In the genomic region with DNA sequence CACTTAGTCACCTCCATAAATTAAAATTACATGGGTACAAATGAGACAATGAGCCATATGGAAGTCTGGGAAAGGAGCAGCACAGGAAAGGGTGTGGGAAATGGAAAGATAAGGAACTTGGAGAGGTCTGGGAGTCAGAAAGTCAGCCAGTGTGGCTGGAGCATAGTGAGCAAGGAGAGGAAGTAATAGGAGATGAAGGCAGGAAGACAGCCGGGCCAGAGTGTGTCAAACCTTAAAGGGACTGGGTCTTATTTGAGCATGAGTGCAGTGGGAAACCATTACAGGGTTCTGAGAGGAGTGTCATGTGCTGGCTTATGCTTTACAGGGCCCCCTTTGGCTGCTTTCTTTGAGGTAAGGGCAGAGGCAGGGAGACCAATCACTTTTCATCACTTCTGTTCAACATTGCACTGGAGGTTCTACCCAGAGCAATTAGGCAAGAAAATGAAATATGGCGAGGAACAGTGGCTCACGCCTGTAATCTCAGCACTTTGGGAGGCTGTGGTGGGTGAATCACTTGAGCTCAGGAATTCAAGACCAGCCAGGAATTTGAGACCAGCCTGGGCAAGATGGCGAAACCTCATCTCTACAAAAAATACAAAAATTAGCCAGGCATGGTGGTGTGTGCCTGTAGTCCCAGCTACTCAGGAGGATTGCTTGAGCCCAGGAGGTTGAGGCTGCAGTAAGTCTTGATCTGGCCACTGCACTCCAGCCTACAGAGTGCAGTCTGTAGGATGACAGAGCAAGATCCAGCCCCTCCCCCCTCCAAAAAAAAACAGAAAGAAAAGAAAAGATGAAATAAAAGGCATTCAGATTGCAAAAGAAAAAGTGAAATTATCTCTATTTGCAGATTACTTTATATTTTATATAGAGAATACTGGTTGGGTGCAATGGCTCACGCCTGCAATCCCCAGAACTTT, we compare ENCODE assay signal across 2 cellular contexts.
TF ChIP-seq lines count a peak whose summit lies in the region.

No MANE protein-coding gene starts in this region.

TF ChIP-seq in A549, 52 proteins besides CTCF, POLR2A, EP300 and RAD21 (continued from another document):
- TF ChIP-seq HOXB13 (CRISPR knock-in tag; IDR thresholded peaks at IDR 0.05; ENCODE audit: low read depth) (no peak), RCOR1 (IDR thresholded peaks at IDR 0.05; ENCODE audit: low read depth, low read length) (no peak), POLR2AphosphoS2 (conservative IDR thresholded peaks at IDR 0.05; ENCODE audit: low read length) (no peak)

TF ChIP-seq in HEK293, 187 proteins besides CTCF, POLR2A, EP300 and RAD21:
- TF ChIP-seq ZNF623 (tag by site-specific recombination; IDR thresholded peaks at IDR 0.05), result no peak
- TF ChIP-seq, protein P1, sequence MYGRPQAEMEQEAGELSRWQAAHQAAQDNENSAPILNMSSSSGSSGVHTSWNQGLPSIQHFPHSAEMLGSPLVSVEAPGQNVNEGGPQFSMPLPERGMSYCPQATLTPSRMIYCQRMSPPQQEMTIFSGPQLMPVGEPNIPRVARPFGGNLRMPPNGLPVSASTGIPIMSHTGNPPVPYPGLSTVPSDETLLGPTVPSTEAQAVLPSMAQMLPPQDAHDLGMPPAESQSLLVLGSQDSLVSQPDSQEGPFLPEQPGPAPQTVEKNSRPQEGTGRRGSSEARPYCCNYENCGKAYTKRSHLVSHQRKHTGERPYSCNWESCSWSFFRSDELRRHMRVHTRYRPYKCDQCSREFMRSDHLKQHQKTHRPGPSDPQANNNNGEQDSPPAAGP (tag by site-specific recombination; IDR thresholded peaks at IDR 0.05), result peak; percentile 51; the same call in 1 of the 2 replicates
